7 cellular contexts compared by ENCODE assay signal in the genomic region with DNA sequence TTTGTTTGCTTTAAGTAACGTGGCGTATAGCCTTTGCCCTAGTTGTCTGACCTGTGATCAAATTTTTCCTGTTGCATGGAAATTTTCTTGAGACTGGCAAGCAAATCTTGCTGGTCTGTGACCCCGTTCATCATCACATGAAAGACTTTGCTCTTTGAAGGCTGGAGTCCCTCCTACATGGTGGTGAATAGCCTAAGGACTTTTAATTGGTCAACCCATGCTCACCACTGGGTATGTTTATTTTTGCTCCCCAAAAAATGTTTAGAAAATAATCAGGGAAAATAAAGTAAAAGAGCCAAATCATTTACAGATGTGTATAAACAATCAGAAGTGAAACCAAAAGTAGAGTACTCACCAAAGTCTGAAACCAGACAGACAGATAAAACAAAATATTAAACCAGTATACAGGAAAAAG.
DNase-seq lines count a peak whose midpoint lies in the region; ATAC-seq and TF ChIP-seq lines count a peak whose summit lies in the region.

No MANE protein-coding gene starts in this region.

- H3K27me3 Mint-ChIP-seq in activated naive CD8-positive, alpha-beta T cell treated with anti-CD3 and anti-CD28 coated beads, Interleukin-2, amount 50 U/mL, for 24 hours: no peaks in the 10 kb centered on the region

- no peaks in the 10 kb centered on the region for H3K36me3 Mint-ChIP-seq in activated naive CD8-positive, alpha-beta T cell treated with anti-CD3 and anti-CD28 coated beads, Interleukin-2, amount 50 U/mL, for 24 hours (ENCODE audit: low read depth)

- H3K27ac ChIP-seq in ovary: no peak overlapping the region

- no peak for TF ChIP-seq CTCF in ovary (IDR thresholded peaks at IDR 0.05)

- peak overlapping the region; percentile 65 for H3K4me3 Mint-ChIP-seq in activated naive CD8-positive, alpha-beta T cell treated with anti-CD3 and anti-CD28 coated beads, Interleukin-2, amount 50 U/mL, for 24 hours

- H3K27me3 ChIP-seq in ovary: no peaks in the 10 kb centered on the region

- H3K4me3 ChIP-seq in ovary: peak overlapping the region; percentile 8

- H3K4me1 ChIP-seq in ovary (ENCODE audit: insufficient read depth): peaks cover 7% of the 10 kb centered on the region

- no peak overlapping the region for H3K27ac Mint-ChIP-seq in activated naive CD8-positive, alpha-beta T cell treated with anti-CD3 and anti-CD28 coated beads, Interleukin-2, amount 50 U/mL, for 24 hours

- 3 to 11% (median 8%) methylated on average over 3 of the region's 3 CpGs for WGBS in ovary, 3 donors

- intact Hi-C loops in ovary (cut with DNase I): no loop called here

- peaks cover 7% of the 10 kb centered on the region for H3K4me1 Mint-ChIP-seq in activated naive CD8-positive, alpha-beta T cell treated with anti-CD3 and anti-CD28 coated beads, Interleukin-2, amount 50 U/mL, for 24 hours

- H3K36me3 ChIP-seq in ovary: no peaks in the 10 kb centered on the region

- no peak for DNase-seq in activated naive CD8-positive, alpha-beta T cell treated with anti-CD3 and anti-CD28 coated beads, Interleukin-2, amount 50 U/mL, for 24 hours
- no peak for DNase-seq in ovary
- DNase-seq in NCI-H2107 (lab: John Stamatoyannopoulos, UW): no peak
- no peak for DNase-seq in D341Med (ENCODE audit: low spot score)
- DNase-seq in ureter (ENCODE audit: low spot score): no peak

- TF ChIP-seq EP300 in ovary (IDR thresholded peaks at IDR 0.05): no peak

- TF ChIP-seq POLR2A in ovary (IDR thresholded peaks at IDR 0.05): no peak

- H3K9me3 ChIP-seq in ovary: no peaks in the 10 kb centered on the region

- H3K9me3 Mint-ChIP-seq in activated naive CD8-positive, alpha-beta T cell treated with anti-CD3 and anti-CD28 coated beads, Interleukin-2, amount 50 U/mL, for 24 hours: peaks cover 6% of the 10 kb centered on the region

- ATAC-seq in GM19035 (IDR thresholded peaks at IDR 0.05; ENCODE audit: unreplicated experiment) (peak; percentile 77), HG03025 (IDR thresholded peaks at IDR 0.05; ENCODE audit: low FRiP score, unreplicated experiment) (peak; percentile 67)
- no peak for ATAC-seq in activated naive CD8-positive, alpha-beta T cell treated with anti-CD3 and anti-CD28 coated beads, Interleukin-2, amount 50 U/mL, for 24 hours
